In the genomic region with DNA sequence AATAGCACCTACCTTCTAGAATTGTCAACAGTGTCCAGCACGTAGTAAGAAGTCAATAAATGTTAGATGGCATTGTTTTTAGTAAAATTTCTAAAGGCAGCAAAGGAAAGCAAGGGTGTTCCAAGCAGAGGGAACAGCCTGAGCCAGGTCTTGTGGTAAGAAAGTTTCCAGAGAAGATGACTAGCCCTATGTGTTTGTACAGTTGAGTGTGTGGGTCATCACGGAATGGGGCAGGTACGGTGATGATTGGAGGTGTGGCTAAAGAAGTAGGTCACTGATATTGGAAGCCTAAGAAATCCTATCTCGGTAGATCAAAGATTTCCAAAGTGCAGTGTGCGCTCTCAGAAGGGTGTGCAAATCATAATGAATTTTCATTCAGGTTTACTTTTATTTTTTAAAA, we compare ENCODE assay signal across 33 cellular contexts.
"Had no signal": no experiment of that assay in that cellular context is flagged by ENCODE, and none has a peak within 500 bp of the region (broad histone marks: within the 10 kb centered on the region; RNA-seq: fewer than 3 reads in every experiment).

No MANE protein-coding gene starts in this region.

- H3K27me3 ChIP-seq: ascending aorta, MG63, Peyer's patch had no signal

- H3K9me3 ChIP-seq: ascending aorta, MG63, Peyer's patch had no signal

- H3K27me3 Mint-ChIP-seq: activated CD4-positive, alpha-beta memory T cell treated with anti-CD3 and anti-CD28 coated beads for 36 hours; activated naive CD4-positive, alpha-beta T cell treated with anti-CD3 and anti-CD28 coated beads, Interleukin-2, amount 50 U/mL, for 24 hours had no signal

- H3K4me1 Mint-ChIP-seq: activated B cell treated with CpG ODN at 0.5 μM for 24 hours; activated naive CD4-positive, alpha-beta T cell treated with anti-CD3 and anti-CD28 coated beads, Interleukin-2, amount 50 U/mL, for 24 hours; activated naive CD8-positive, alpha-beta T cell treated with anti-CD3 and anti-CD28 coated beads, Interleukin-2, amount 10 ng/mL, durations not matched to agents 7 days and 5 days; T-cell had no signal

- DNase-seq: activated B cell treated with CpG ODN at 0.5 μM for 24 hours; activated CD4-positive, alpha-beta memory T cell treated with anti-CD3 and anti-CD28 coated beads for 36 hours; activated CD4-positive, alpha-beta T cell treated with anti-CD3 and anti-CD28 coated beads for 4 hours; activated CD4-positive, alpha-beta T cell treated with anti-CD3 and anti-CD28 coated beads, Interleukin-2, amount 50 U/mL, for 1 hour; activated CD4-positive, CD25-positive, alpha-beta regulatory T cell treated with anti-CD3 and anti-CD28 coated beads, Interleukin-2, amount 50 U/mL, for 72 hours; activated CD8-positive, alpha-beta memory T cell treated with anti-CD3 and anti-CD28 coated beads, Interleukin-2, amount 50 U/mL, for 4 hours; activated gamma-delta T cell; activated naive CD4-positive, alpha-beta T cell treated with Interleukin-2 at 50 U/mL for 16 hours; activated naive CD8-positive, alpha-beta T cell treated with anti-CD3 and anti-CD28 coated beads, Interleukin-2, amount 10 ng/mL, durations not matched to agents 7 days and 5 days; activated T-cell treated with anti-CD3 and anti-CD28 coated beads for 4 hours; activated T-cell treated with anti-CD3 and anti-CD28 coated beads, Interleukin-2, amount 50 U/mL, for 4 hours; amygdala; MG63; NCI-H1048; NCI-H1105 treated with DMSO at 0.1 percent for 48 hours; NCI-H1436; NCI-H1694; NCI-H1930; NCI-H2081 treated with DMSO at 0.1 percent for 48 hours; NCI-H345; NCI-H524 treated with DMSO at 0.1 percent for 48 hours; Peyer's patch; RPMI8226; SIG-M5; T-cell; T-helper 2 cell; T-helper 9 cell had no signal

- H3K4me1 ChIP-seq: ascending aorta, Peyer's patch had no signal

- H3K27ac Mint-ChIP-seq: activated B cell treated with CpG ODN at 0.5 μM for 24 hours; activated CD4-positive, alpha-beta memory T cell treated with anti-CD3 and anti-CD28 coated beads for 36 hours; activated naive CD4-positive, alpha-beta T cell treated with anti-CD3 and anti-CD28 coated beads, Interleukin-2, amount 50 U/mL, for 24 hours; activated naive CD8-positive, alpha-beta T cell treated with anti-CD3 and anti-CD28 coated beads, Interleukin-2, amount 10 ng/mL, durations not matched to agents 7 days and 5 days; T-cell had no signal

- ATAC-seq: activated T-cell treated with anti-CD3 and anti-CD28 coated beads, Interleukin-2, amount 50 U/mL, for 4 hours; K562; Right ventricle myocardium inferior; SK-N-SH treated with all-trans-retinoic acid at 6 μM for 48 hours; T-cell had no signal

- H3K36me3 Mint-ChIP-seq: activated naive CD4-positive, alpha-beta T cell treated with anti-CD3 and anti-CD28 coated beads, Interleukin-2, amount 50 U/mL, for 24 hours had no signal

- H3K4me3 ChIP-seq: ascending aorta, K562, MG63, Peyer's patch had no signal

- H3K27ac ChIP-seq: ascending aorta, Peyer's patch, VCaP had no signal

- H3K9me3 Mint-ChIP-seq: activated naive CD4-positive, alpha-beta T cell treated with anti-CD3 and anti-CD28 coated beads, Interleukin-2, amount 50 U/mL, for 24 hours had no signal

- H3K36me3 ChIP-seq: ascending aorta, MG63, Peyer's patch had no signal

- H3K4me3 Mint-ChIP-seq: activated B cell treated with CpG ODN at 0.5 μM for 24 hours; activated CD4-positive, alpha-beta memory T cell treated with anti-CD3 and anti-CD28 coated beads for 36 hours; activated naive CD4-positive, alpha-beta T cell treated with anti-CD3 and anti-CD28 coated beads, Interleukin-2, amount 50 U/mL, for 24 hours; activated naive CD8-positive, alpha-beta T cell treated with anti-CD3 and anti-CD28 coated beads, Interleukin-2, amount 10 ng/mL, durations not matched to agents 7 days and 5 days; activated T-cell treated with anti-CD3 and anti-CD28 coated beads, Interleukin-2, amount 50 U/mL, for 4 hours; T-cell had no signal
